ENCODE assay signal across 12 cellular contexts in genomic region chr6:133551847-133552331, GRCh38.
DNase-seq lines count a peak whose midpoint lies in the region; ATAC-seq, FAIRE-seq and TF ChIP-seq lines count a peak whose summit lies in the region.
"Had no signal": no experiment of that assay in that cellular context is flagged by ENCODE, and none has a peak within 500 bp of the region (broad histone marks: within the 10 kb centered on the region; RNA-seq: fewer than 3 reads in every experiment).

No MANE protein-coding gene starts in this region.

- H3K36me3 ChIP-seq in HepG2 (replicated peaks in 1 of 2; ENCODE audit: control insufficient read depth in 1 of 2, insufficient read depth in 2 of 2, low read length in 2 of 2) (no peaks in the 10 kb centered on the region), right lobe of liver (no peaks in the 10 kb centered on the region)
- H3K36me3 ChIP-seq: BLaER1 had no signal

- no TSS peak for BruUV-seq in HepG2 (replicated peaks; lab: Mats Ljungman, UMichigan)

- H3K4me2 ChIP-seq in HepG2 (ENCODE audit: low read depth, low read length): no peak overlapping the region
- H3K4me2 ChIP-seq: BLaER1 had no signal

- ATAC-seq in HepG2 (no peak), right lobe of liver (no peak), HG02571 (IDR thresholded peaks at IDR 0.05; ENCODE audit: unreplicated experiment) (no peak)
- ATAC-seq: naive thymus-derived CD8-positive, alpha-beta T cell had no signal

- H3K27me3 ChIP-seq in HepG2 (ENCODE audit: control insufficient read depth in 1 of 2, insufficient read depth in 2 of 2, low read length in 2 of 2) (no peaks in the 10 kb centered on the region), right lobe of liver (no peaks in the 10 kb centered on the region)
- H3K27me3 ChIP-seq: BLaER1 had no signal

- H4K20me1 ChIP-seq in HepG2 (ENCODE audit: insufficient read depth, low read length): no peaks in the 10 kb centered on the region
- H4K20me1 ChIP-seq: BLaER1 had no signal

- H3K4me1 ChIP-seq in HepG2 (ENCODE audit: insufficient read depth, low read length): no peaks in the 10 kb centered on the region
- H3K4me1 ChIP-seq in right lobe of liver: no peaks in the 10 kb centered on the region

- FAIRE-seq in HepG2 (lab: Jason Lieb, UNC): no peak

- TF ChIP-seq EP300 in HepG2 (IDR thresholded peaks at IDR 0.05; ENCODE audit: low read depth in 2 of 2, low read length in 2 of 2) (no peak), HepG2 (CRISPR knock-in tag; IDR thresholded peaks at IDR 0.05; ENCODE audit: borderline replicate concordance) (no peak)

- no peak overlapping the region for H2AFZ ChIP-seq in HepG2 (ENCODE audit: low read length)

- no peak overlapping the region for H3K9ac ChIP-seq in HepG2 (ENCODE audit: insufficient read depth, low read depth, low read length)
- H3K9ac ChIP-seq: BLaER1 had no signal

- POLR2A ChIA-PET in HepG2 (lab: Yijun Ruan, JAX): no interaction called here

- H3K4me1 Mint-ChIP-seq in mesothelial cell of epicardium (peaks cover 34% of the 10 kb centered on the region), glutamatergic neuron (ENCODE audit: low read depth, unreplicated experiment) (peaks cover 19% of the 10 kb centered on the region)
- H3K4me1 Mint-ChIP-seq: naive thymus-derived CD8-positive, alpha-beta T cell had no signal

- H3K27me3 Mint-ChIP-seq in mesothelial cell of epicardium (ENCODE audit: low read depth) (no peaks in the 10 kb centered on the region), glutamatergic neuron (ENCODE audit: unreplicated experiment) (peaks cover 1% of the 10 kb centered on the region)

- H3K27ac Mint-ChIP-seq in mesothelial cell of epicardium: peak overlapping the region; percentile 6
- no peak overlapping the region for H3K27ac Mint-ChIP-seq in glutamatergic neuron (ENCODE audit: unreplicated experiment)
- H3K27ac Mint-ChIP-seq: naive thymus-derived CD8-positive, alpha-beta T cell had no signal

- no peaks in the 10 kb centered on the region for H3K9me3 Mint-ChIP-seq in mesothelial cell of epicardium
- peaks cover 8% of the 10 kb centered on the region for H3K9me3 Mint-ChIP-seq in glutamatergic neuron (ENCODE audit: unreplicated experiment)
- H3K9me3 Mint-ChIP-seq: naive thymus-derived CD8-positive, alpha-beta T cell had no signal

- no peak for TF ChIP-seq RAD21 in HepG2 (CRISPR knock-in tag; IDR thresholded peaks at IDR 0.05)

- no peaks in the 10 kb centered on the region for H3K79me2 ChIP-seq in HepG2 (ENCODE audit: insufficient read depth, low read length)

- TF ChIP-seq POLR2A in HepG2 (IDR thresholded peaks at IDR 0.05; ENCODE audit: insufficient read depth in 1 of 2, low read depth in 2 of 2, low read length in 2 of 2) (no peak), right lobe of liver (IDR thresholded peaks at IDR 0.05) (no peak)

- in situ Hi-C loops in HepG2 (cut with HindIII; ENCODE audit: extremely low pct_ligation_motif_present, low pct_unique_long_range_greater_than_20kb): loop anchor here (10.0 kb wide), 1 partner anchor 727 kb away; no protein-coding TSS in a partner anchor

- H3K36me3 Mint-ChIP-seq in mesothelial cell of epicardium: no peaks in the 10 kb centered on the region
- H3K36me3 Mint-ChIP-seq in glutamatergic neuron (ENCODE audit: unreplicated experiment): no peaks in the 10 kb centered on the region
- H3K36me3 Mint-ChIP-seq: naive thymus-derived CD8-positive, alpha-beta T cell had no signal

- 1% methylated on average over 5 of the region's 6 CpGs for WGBS in HepG2 (ENCODE audit: low lambda C conversion rate)
- 49% methylated on average over 5 of the region's 6 CpGs for WGBS in right lobe of liver (ENCODE audit: insufficient coverage, low coverage, low lambda C conversion rate, missing lambda C conversion rate)

- CTCF ChIA-PET in HepG2 (lab: Yijun Ruan, JAX; ENCODE audit: low intra/inter-chr PET ratio, low total read pairs): no interaction called here

- TF ChIP-seq CTCF in HepG2 (CRISPR knock-in tag; IDR thresholded peaks at IDR 0.05) (no peak), right lobe of liver (IDR thresholded peaks at IDR 0.05) (no peak), choroid plexus epithelial cell (conservative IDR thresholded peaks at IDR 0.05; ENCODE audit: low read depth, low read length) (peak; percentile 5), mesothelial cell of epicardium (IDR thresholded peaks at IDR 0.05; ENCODE audit: unreplicated experiment) (no peak), glutamatergic neuron (IDR thresholded peaks at IDR 0.05; ENCODE audit: partially characterized antibody, unreplicated experiment) (no peak)

- H3K4me3 ChIP-seq in HepG2 (replicated peaks in 1 of 3; ENCODE audit: insufficient read depth in 1 of 3, low read depth in 2 of 3, low read length in 3 of 3): no peak overlapping the region
- H3K4me3 ChIP-seq in right lobe of liver: no peak overlapping the region
- no peak overlapping the region for H3K4me3 ChIP-seq in choroid plexus epithelial cell (ENCODE audit: low read depth, low read length)
- H3K4me3 ChIP-seq: BLaER1 had no signal

- DNase-seq in HepG2 (ENCODE audit: low spot score) (no peak), right lobe of liver (no peak), choroid plexus epithelial cell (ENCODE audit: low read depth) (peak; percentile 99), mesothelial cell of epicardium (ENCODE audit: low spot score in 2 of 2, unreplicated experiment in 2 of 2) (no peak), glutamatergic neuron (no peak)
- DNase-seq in activated naive CD4-positive, alpha-beta T cell (lab: John Stamatoyannopoulos, UW): no peak
- no peak for DNase-seq in activated CD8-positive, alpha-beta memory T cell treated with anti-CD3 and anti-CD28 coated beads for 24 hours
- DNase-seq: naive thymus-derived CD8-positive, alpha-beta T cell; NCI-H146; T-helper 1 cell had no signal

- H3K4me3 Mint-ChIP-seq in mesothelial cell of epicardium: no peak overlapping the region
- no peak overlapping the region for H3K4me3 Mint-ChIP-seq in glutamatergic neuron (ENCODE audit: unreplicated experiment)
- H3K4me3 Mint-ChIP-seq: naive thymus-derived CD8-positive, alpha-beta T cell had no signal

- H3K9me3 ChIP-seq in HepG2 (ENCODE audit: low read length) (no peaks in the 10 kb centered on the region), right lobe of liver (no peaks in the 10 kb centered on the region)
- H3K9me3 ChIP-seq: BLaER1 had no signal

- no peak overlapping the region for H3K27ac ChIP-seq in HepG2 (ENCODE audit: extremely low read length, insufficient read depth, low read length)
- no peak overlapping the region for H3K27ac ChIP-seq in right lobe of liver
- H3K27ac ChIP-seq: BLaER1 had no signal

- intact Hi-C loops in HepG2 (cut with micrococcal nuclease; ENCODE audit: unreplicated experiment): no loop called here
- intact Hi-C loops in right lobe of liver (cut with DNase I): no loop called here

TF ChIP-seq in HepG2, 621 proteins besides CTCF, POLR2A, EP300 and RAD21:
- TF ChIP-seq MNT (IDR thresholded peaks at IDR 0.05): peak; percentile 66
- TF ChIP-seq ZNF34 (CRISPR knock-in tag; IDR thresholded peaks at IDR 0.05; ENCODE audit: borderline replicate concordance): no peak
